Comparison of ENCODE assay signal across 8 cellular contexts in genomic region chr2:87341601-87342014, GRCh38.
DNase-seq lines count a peak whose midpoint lies in the region; ATAC-seq and TF ChIP-seq lines count a peak whose summit lies in the region.
"Not testable (repeated sequence)": the region's sequence is repeated elsewhere in the genome, so short reads cannot be mapped to it uniquely, and the experiment has no call there.

No MANE protein-coding gene starts in this region.

- not testable (repeated sequence) for H3K27ac ChIP-seq in 22Rv1, RWPE1, heart right ventricle

- DNase-seq in GM13976 (ENCODE audit: low spot score); RWPE1 (ENCODE audit: low spot score): not testable (repeated sequence)
- DNase-seq in activated T-cell treated with anti-CD3 and anti-CD28 coated beads for 1 hour (ENCODE audit: low read depth): peak; percentile 20
- DNase-seq in central memory CD8-positive, alpha-beta T cell (ENCODE audit: low spot score in 2 of 2): peak; percentile 33 to 39
- DNase-seq in heart right ventricle: peak; percentile 67 to 81
- DNase-seq in natural killer cell: peak; percentile 33
- DNase-seq in stimulated activated CD4-positive, alpha-beta T cell treated with anti-CD3 and anti-CD28 coated beads, Interleukin-1b, Interleukin-23, amount 100 ng/mL, for 48 hours: peak; percentile 59

- not testable (repeated sequence) for H3K4me3 ChIP-seq in heart right ventricle

- not testable (repeated sequence) for H3K9me3 ChIP-seq in heart right ventricle

- peak; percentile 79 for TF ChIP-seq CTCF in 22Rv1 (IDR thresholded peaks at IDR 0.05)
- TF ChIP-seq CTCF in GM13976 (IDR thresholded peaks at IDR 0.05; ENCODE audit: borderline replicate concordance, control extremely low read depth, extremely low read depth, insufficient read depth, missing control alignments): peak; percentile 24
- peak; percentile 73 for TF ChIP-seq CTCF in RWPE1 (conservative IDR thresholded peaks at IDR 0.05; ENCODE audit: low read depth)
- peak; percentile 50 to 81 (median 72) for TF ChIP-seq CTCF in heart right ventricle (IDR thresholded peaks at IDR 0.05)
- TF ChIP-seq CTCF in natural killer cell (IDR thresholded peaks at IDR 0.05): peak; percentile 35

- H3K27me3 ChIP-seq in heart right ventricle: not testable (repeated sequence)

- CTCF ChIA-PET in RWPE1 (lab: Yijun Ruan, JAX): not testable (repeated sequence)

- intact Hi-C loops in heart right ventricle (cut with DNase I); natural killer cell (cut with micrococcal nuclease): not testable (repeated sequence)

- not testable (repeated sequence) for H3K36me3 ChIP-seq in heart right ventricle

- not testable (repeated sequence) for H3K4me1 ChIP-seq in heart right ventricle

- 19 to 31% methylated on average over 21 to 31 of the region's 31 CpGs for WGBS in heart right ventricle, 2 donors

- in situ Hi-C loops in GM13976 (cut with MboI; ENCODE audit: low sequenced_read_pairs, unreplicated experiment): not testable (repeated sequence)

- ATAC-seq in central memory CD8-positive, alpha-beta T cell (replicated peaks; ENCODE audit: extremely low read depth, poor library complexity, severe bottlenecking); heart right ventricle; natural killer cell: not testable (repeated sequence)

- not testable (repeated sequence) for H3K27ac Mint-ChIP-seq in central memory CD8-positive, alpha-beta T cell (ENCODE audit: low read depth); natural killer cell

- H3K4me3 Mint-ChIP-seq in central memory CD8-positive, alpha-beta T cell; natural killer cell: not testable (repeated sequence)

- not testable (repeated sequence) for H3K36me3 Mint-ChIP-seq in central memory CD8-positive, alpha-beta T cell (ENCODE audit: insufficient read depth); natural killer cell

- not testable (repeated sequence) for H3K9me3 Mint-ChIP-seq in central memory CD8-positive, alpha-beta T cell; natural killer cell

- not testable (repeated sequence) for H3K27me3 Mint-ChIP-seq in central memory CD8-positive, alpha-beta T cell; natural killer cell (ENCODE audit: low read depth in 2 of 2)

- POLR2A ChIA-PET in RWPE1 (lab: Yijun Ruan, JAX; ENCODE audit: low non-redundant PET): not testable (repeated sequence)

- H3K4me1 Mint-ChIP-seq in central memory CD8-positive, alpha-beta T cell; natural killer cell: not testable (repeated sequence)

Comparison
In these comparisons a context has a peak if more than half of its experiments do, and no peak if none do; other contexts are left out.
1. CTCF ChIP-seq: peak in every context shown above with its lines; median percentile 79 in 22Rv1; 73 in RWPE1; 72 in heart right ventricle; 35 in natural killer cell; 24 in GM13976.